ENCODE assay signal across 23 cellular contexts in genomic region chr4:10311939-10312338, GRCh38.
DNase-seq lines count a peak whose midpoint lies in the region; TF ChIP-seq lines count a peak whose summit lies in the region.
"Had no signal": no experiment of that assay in that cellular context is flagged by ENCODE, and none has a peak within 500 bp of the region (broad histone marks: within the 10 kb centered on the region; RNA-seq: fewer than 3 reads in every experiment).

No MANE protein-coding gene starts in this region.

- H3K4me1 ChIP-seq in osteoblast (ENCODE audit: insufficient read depth, low read length): no peaks in the 10 kb centered on the region
- H3K4me1 ChIP-seq in SK-N-SH (ENCODE audit: control insufficient read depth in 1 of 2, insufficient read depth in 2 of 2, low read depth in 1 of 2, low read length in 1 of 2): no peaks in the 10 kb centered on the region
- H3K4me1 ChIP-seq: BE2C, BLaER1 had no signal

- H3F3A ChIP-seq in SK-N-SH (replicated peaks; ENCODE audit: insufficient read depth): no peaks in the 10 kb centered on the region

- H3K9me3 ChIP-seq in osteoblast (ENCODE audit: low read depth, low read length) (no peaks in the 10 kb centered on the region), SK-N-SH (no peaks in the 10 kb centered on the region)
- H3K9me3 ChIP-seq: BE2C, BLaER1 had no signal

- H3K27ac Mint-ChIP-seq in dendritic cell treated with granulocyte-macrophage colony-stimulating factor and Interleukin-4, amounts not matched to agents 40 ng/mL and 50 ng/mL, for 4 days: peak overlapping the region; percentile 35
- H3K27ac Mint-ChIP-seq: CD14-positive monocyte; CD4-positive, alpha-beta memory T cell; CD4-positive, CD25-positive, alpha-beta regulatory T cell; CD8-positive, alpha-beta memory T cell had no signal

- H3K4me2 ChIP-seq in osteoblast (ENCODE audit: insufficient read depth, low read length): no peak overlapping the region
- H3K4me2 ChIP-seq in SK-N-SH: no peak overlapping the region
- H3K4me2 ChIP-seq: BLaER1 had no signal

- H3K27me3 ChIP-seq in osteoblast (ENCODE audit: insufficient read depth, low read length) (no peaks in the 10 kb centered on the region), SK-N-SH (ENCODE audit: insufficient read depth) (no peaks in the 10 kb centered on the region; the same call in 1 of the 2 replicates)
- H3K27me3 ChIP-seq: BE2C, BLaER1 had no signal

- TF ChIP-seq CTCF in GM13976 (IDR thresholded peaks at IDR 0.05; ENCODE audit: borderline replicate concordance, control extremely low read depth, extremely low read depth, insufficient read depth, missing control alignments) (no peak), osteoblast (IDR thresholded peaks at IDR 0.05; ENCODE audit: extremely low read depth, low read depth, low read length) (no peak), SK-N-SH (IDR thresholded peaks at IDR 0.05) (no peak)

- H3K27me3 Mint-ChIP-seq in dendritic cell treated with granulocyte-macrophage colony-stimulating factor and Interleukin-4, amounts not matched to agents 40 ng/mL and 50 ng/mL, for 4 days: no peaks in the 10 kb centered on the region

- TF ChIP-seq EP300 in SK-N-SH (IDR thresholded peaks at IDR 0.05; ENCODE audit: borderline replicate concordance in 1 of 2, low read depth in 1 of 2, low read length in 1 of 2): no peak

- POLR2A ChIA-PET in SK-N-SH (lab: Yijun Ruan, JAX): no interaction called here

- no peak overlapping the region for H3K4me3 ChIP-seq in osteoblast (ENCODE audit: insufficient read depth, low read length)
- no peak overlapping the region for H3K4me3 ChIP-seq in SK-N-SH (ENCODE audit: low read depth in 2 of 2, low read length in 1 of 2)
- H3K4me3 ChIP-seq: BLaER1, GM12878 had no signal

- WGBS in SK-N-SH (ENCODE audit: low lambda C conversion rate): 0% methylated on average over 4 of the region's 4 CpGs

- in situ Hi-C loops in SK-MEL-5 (cut with HindIII; ENCODE audit: low pct_unique_long_range_greater_than_20kb, low sequenced_read_pairs): no loop called here
- in situ Hi-C loops in GM13976 (cut with MboI; ENCODE audit: low sequenced_read_pairs, unreplicated experiment): no loop called here

- H3K27ac ChIP-seq in osteoblast (ENCODE audit: low read depth, low read length): no peak overlapping the region
- no peak overlapping the region for H3K27ac ChIP-seq in SK-N-SH (ENCODE audit: low read depth in 2 of 2, low read length in 1 of 2)
- H3K27ac ChIP-seq: BLaER1 had no signal

- H4K20me1 ChIP-seq in osteoblast (ENCODE audit: insufficient read depth, low read length) (no peaks in the 10 kb centered on the region), SK-N-SH (ENCODE audit: insufficient read depth) (no peaks in the 10 kb centered on the region)
- H4K20me1 ChIP-seq: BLaER1 had no signal

- CTCF ChIA-PET in SK-N-SH (lab: Yijun Ruan, JAX): no interaction called here

- no peaks in the 10 kb centered on the region for H3K9me2 ChIP-seq in SK-N-SH

- no peak overlapping the region for H3K4me3 Mint-ChIP-seq in dendritic cell treated with granulocyte-macrophage colony-stimulating factor and Interleukin-4, amounts not matched to agents 40 ng/mL and 50 ng/mL, for 4 days
- H3K4me3 Mint-ChIP-seq: CD14-positive monocyte; CD4-positive, alpha-beta memory T cell; CD4-positive, CD25-positive, alpha-beta regulatory T cell; CD8-positive, alpha-beta memory T cell had no signal

- no peaks in the 10 kb centered on the region for H3K4me1 Mint-ChIP-seq in dendritic cell treated with granulocyte-macrophage colony-stimulating factor and Interleukin-4, amounts not matched to agents 40 ng/mL and 50 ng/mL, for 4 days (ENCODE audit: low read depth)
- H3K4me1 Mint-ChIP-seq: CD14-positive monocyte; CD4-positive, alpha-beta memory T cell; CD4-positive, CD25-positive, alpha-beta regulatory T cell; CD8-positive, alpha-beta memory T cell had no signal

- DNase-seq in SK-MEL-5 (ENCODE audit: low read depth, low spot score): peak; percentile 5
- no peak for DNase-seq in GM13976 (ENCODE audit: low spot score)
- no peak for DNase-seq in osteoblast (ENCODE audit: insufficient read length, low spot score, missing footprints)
- DNase-seq in SK-N-SH: no peak
- DNase-seq: 8988T; ACHN; BE2C; C1 segment of cervical spinal cord; CD4-positive, alpha-beta memory T cell; CD4-positive, CD25-positive, alpha-beta regulatory T cell; CD8-positive, alpha-beta memory T cell; COR-L47; DMS 273 treated with DMSO at 0.1 percent for 48 hours; DMS153; DMS53; DMS79; DND-41; EL; GDM1 had no signal

- H2AFZ ChIP-seq in osteoblast (ENCODE audit: low read length): no peak overlapping the region
- no peak overlapping the region for H2AFZ ChIP-seq in SK-N-SH (ENCODE audit: low read depth)

- H3K36me3 ChIP-seq in osteoblast (ENCODE audit: insufficient read depth, low read length): no peaks in the 10 kb centered on the region
- no peaks in the 10 kb centered on the region for H3K36me3 ChIP-seq in SK-N-SH (replicated peaks in 1 of 2; ENCODE audit: control insufficient read depth in 1 of 2, insufficient read depth in 2 of 2, low read length in 1 of 2)
- H3K36me3 ChIP-seq: BE2C, BLaER1 had no signal

- no peaks in the 10 kb centered on the region for H3K9me3 Mint-ChIP-seq in dendritic cell treated with granulocyte-macrophage colony-stimulating factor and Interleukin-4, amounts not matched to agents 40 ng/mL and 50 ng/mL, for 4 days
- H3K9me3 Mint-ChIP-seq: CD4-positive, alpha-beta memory T cell had no signal

- H3K79me2 ChIP-seq in osteoblast (ENCODE audit: insufficient read depth, low read length) (no peaks in the 10 kb centered on the region), SK-N-SH (ENCODE audit: insufficient read depth) (no peaks in the 10 kb centered on the region)

- intact Hi-C loops in dendritic cell treated with granulocyte-macrophage colony-stimulating factor and Interleukin-4, amounts not matched to agents 40 ng/mL and 50 ng/mL, for 4 days (cut with micrococcal nuclease): no loop called here

- H3K36me3 Mint-ChIP-seq in dendritic cell treated with granulocyte-macrophage colony-stimulating factor and Interleukin-4, amounts not matched to agents 40 ng/mL and 50 ng/mL, for 4 days (ENCODE audit: low read depth): no peaks in the 10 kb centered on the region
- H3K36me3 Mint-ChIP-seq: CD14-positive monocyte; CD4-positive, alpha-beta memory T cell; CD4-positive, CD25-positive, alpha-beta regulatory T cell; CD8-positive, alpha-beta memory T cell had no signal

- no peak overlapping the region for H3K9ac ChIP-seq in SK-N-SH
- H3K9ac ChIP-seq: BLaER1 had no signal

- TF ChIP-seq RAD21 in SK-N-SH (IDR thresholded peaks at IDR 0.05; ENCODE audit: low read length): no peak

TF ChIP-seq in SK-N-SH, 30 proteins besides CTCF, POLR2A, EP300 and RAD21 (continues in another document):
- TF ChIP-seq USF1 (IDR thresholded peaks at IDR 0.05; ENCODE audit: borderline replicate concordance, low read depth) (no peak), MXI1 (IDR thresholded peaks at IDR 0.05; ENCODE audit: low read depth, low read length) (no peak), MEF2A (IDR thresholded peaks at IDR 0.05; ENCODE audit: borderline replicate concordance, low read depth) (no peak), RCOR1 (IDR thresholded peaks at IDR 0.05; ENCODE audit: low read length) (no peak), PBX3 (IDR thresholded peaks at IDR 0.05) (no peak), SIN3A (IDR thresholded peaks at IDR 0.05; ENCODE audit: borderline replicate concordance, low read depth, low read length) (no peak), REST (IDR thresholded peaks at IDR 0.05; ENCODE audit: low read depth, low read length) (no peak), EZH2phosphoT487 (IDR thresholded peaks at IDR 0.05; ENCODE audit: borderline replicate concordance, low read depth) (no peak)
